8 cellular contexts compared by ENCODE assay signal in genomic region chr6:61809004-61809595, GRCh38.
DNase-seq lines count a peak whose midpoint lies in the region; ATAC-seq and TF ChIP-seq lines count a peak whose summit lies in the region.

No MANE protein-coding gene starts in this region.

- H3K36me3 ChIP-seq in heart right ventricle (no peaks in the 10 kb centered on the region), right atrium auricular region (no peaks in the 10 kb centered on the region), sigmoid colon (no peaks in the 10 kb centered on the region)

- H3K27ac ChIP-seq in heart right ventricle, result no peak overlapping the region
- no peak overlapping the region for H3K27ac ChIP-seq in right atrium auricular region
- H3K27ac ChIP-seq in sigmoid colon, result no peak overlapping the region

- 11 to 31% methylated on average over 1 of the region's 1 CpG for WGBS in heart right ventricle, 2 donors
- 4 to 25% methylated on average over 1 of the region's 1 CpG for WGBS in sigmoid colon, 2 donors

- TF ChIP-seq CTCF in heart right ventricle (IDR thresholded peaks at IDR 0.05), result peak in 7 of 9 donors; percentile 28 to 53 (median 38)
- TF ChIP-seq CTCF in right atrium auricular region (IDR thresholded peaks at IDR 0.05), result peak in 1 of 2 donors; percentile 45
- TF ChIP-seq CTCF in sigmoid colon (IDR thresholded peaks at IDR 0.05), result peak in 1 of 4 experiments; percentile 21

- ATAC-seq in heart right ventricle (no peak), HG03196 (IDR thresholded peaks at IDR 0.05; ENCODE audit: unreplicated experiment) (no peak)

- no peaks in the 10 kb centered on the region for H3K4me1 ChIP-seq in heart right ventricle
- H3K4me1 ChIP-seq in right atrium auricular region, result no peaks in the 10 kb centered on the region
- no peaks in the 10 kb centered on the region for H3K4me1 ChIP-seq in sigmoid colon

- H3K4me3 ChIP-seq in heart right ventricle (no peak overlapping the region), right atrium auricular region (no peak overlapping the region), sigmoid colon (no peak overlapping the region)

- DNase-seq in heart right ventricle, result no peak
- DNase-seq in right atrium auricular region (ENCODE audit: low spot score), result no peak
- peak; percentile 14 for DNase-seq in HS-5 (ENCODE audit: low read depth)
- DNase-seq in RPMI7951 (ENCODE audit: low read depth), result peak; percentile 7
- DNase-seq in globus pallidus (ENCODE audit: low spot score), result peak; percentile 63
- no peak for DNase-seq in NCI-H187 treated with DMSO at 0.1 percent for 48 hours (lab: John Stamatoyannopoulos, UW)
- DNase-seq in sigmoid colon, result no peak

- no peak for TF ChIP-seq POLR2A in sigmoid colon (IDR thresholded peaks at IDR 0.05)

- TF ChIP-seq EP300 in sigmoid colon (IDR thresholded peaks at IDR 0.05), result no peak

- intact Hi-C loops in heart right ventricle (cut with DNase I), result no loop called here
- intact Hi-C loops in sigmoid colon (cut with DNase I), result no loop called here

- peaks cover 0 to 17% (median 5%) of the 10 kb centered on the region in 11 donors for H3K9me3 ChIP-seq in heart right ventricle
- H3K9me3 ChIP-seq in right atrium auricular region, result peaks cover 0 to 11% of the 10 kb centered on the region in 2 donors
- peaks cover 0 to 3% (median 0%) of the 10 kb centered on the region in 4 donors for H3K9me3 ChIP-seq in sigmoid colon

- H3K27me3 ChIP-seq in heart right ventricle, result no peaks in the 10 kb centered on the region
- H3K27me3 ChIP-seq in right atrium auricular region, result no peaks in the 10 kb centered on the region
- no peaks in the 10 kb centered on the region for H3K27me3 ChIP-seq in sigmoid colon

Comparison
In these comparisons a context has a peak if more than half of its experiments do, and no peak if none do; other contexts are left out.
1. DNase-seq: peak in HS-5 (single experiment), RPMI7951 (single experiment) and globus pallidus (single experiment); none in heart right ventricle (0 of 2), right atrium auricular region (single experiment), NCI-H187 treated with DMSO at 0.1 percent for 48 hours (single experiment) and sigmoid colon (single experiment).